In genomic region chr14:22564463-22564862, GRCh38 we compare ENCODE assay signal across 13 cellular contexts. TPM values are rescaled to one million over a fixed set of nuclear protein-coding genes. Genes with fewer than 3 reads are reported as not detected.
DNase-seq lines count a peak whose midpoint lies in the region; ATAC-seq and TF ChIP-seq lines count a peak whose summit lies in the region.
"Had no signal": no experiment of that assay in that cellular context is flagged by ENCODE, and none has a peak within 500 bp of the region (broad histone marks: within the 10 kb centered on the region; RNA-seq: fewer than 3 reads in every experiment).

No MANE protein-coding gene starts in this region.

- peaks cover 55% of the 10 kb centered on the region for H3K36me3 Mint-ChIP-seq in activated CD4-positive, alpha-beta T cell treated with anti-CD3 and anti-CD28 coated beads, Interleukin-2, amount 10 ng/mL, durations not matched to agents 24 days and 14 days (ENCODE audit: low read depth)

- H3K9me3 Mint-ChIP-seq in activated CD4-positive, alpha-beta T cell treated with anti-CD3 and anti-CD28 coated beads, Interleukin-2, amount 10 ng/mL, durations not matched to agents 24 days and 14 days, result no peaks in the 10 kb centered on the region

- WGBS in spleen, 5 donors, result 55 to 86% (median 76%) methylated on average over 1 of the region's 1 CpG

- H3K4me2 ChIP-seq in SU-DHL-6 (ENCODE audit: low read depth, low read length, poor library complexity, severe bottlenecking), result peak overlapping the region; percentile 92

- H3K4me1 Mint-ChIP-seq in activated CD4-positive, alpha-beta T cell treated with anti-CD3 and anti-CD28 coated beads, Interleukin-2, amount 10 ng/mL, durations not matched to agents 24 days and 14 days, result peaks cover 86% of the 10 kb centered on the region

- peak overlapping the region; percentile 62 for H3K9ac ChIP-seq in SU-DHL-6 (ENCODE audit: low read length)

- no peak for TF ChIP-seq CTCF in SU-DHL-6 (IDR thresholded peaks at IDR 0.05; ENCODE audit: insufficient read depth, low read length, poor library complexity, severe bottlenecking)
- TF ChIP-seq CTCF in spleen (IDR thresholded peaks at IDR 0.05 in 8 of 11, conservative IDR thresholded peaks at IDR 0.05 in 3 of 11), result no peak
- no peak for TF ChIP-seq CTCF in left lung (IDR thresholded peaks at IDR 0.05)

- H4K20me1 ChIP-seq in SU-DHL-6 (ENCODE audit: low read depth, low read length), result no peaks in the 10 kb centered on the region

- H3K4me3 Mint-ChIP-seq in activated CD4-positive, alpha-beta T cell treated with anti-CD3 and anti-CD28 coated beads, Interleukin-2, amount 10 ng/mL, durations not matched to agents 24 days and 14 days, result peak overlapping the region; percentile 81

- peaks cover 32% of the 10 kb centered on the region for H3K79me2 ChIP-seq in SU-DHL-6 (ENCODE audit: insufficient read depth, low read length)

- no peaks in the 10 kb centered on the region for H3K36me3 ChIP-seq in SU-DHL-6 (ENCODE audit: low read length)
- peaks cover 0 to 52% (median 14%) of the 10 kb centered on the region in 6 donors for H3K36me3 ChIP-seq in spleen
- H3K36me3 ChIP-seq in left lung, result peaks cover 0 to 58% of the 10 kb centered on the region in 2 donors
- H3K36me3 ChIP-seq: prostate gland had no signal

- no peaks in the 10 kb centered on the region for H3K27me3 Mint-ChIP-seq in activated CD4-positive, alpha-beta T cell treated with anti-CD3 and anti-CD28 coated beads, Interleukin-2, amount 10 ng/mL, durations not matched to agents 24 days and 14 days

- peak overlapping the region; percentile 97 for H3K27ac Mint-ChIP-seq in activated CD4-positive, alpha-beta T cell treated with anti-CD3 and anti-CD28 coated beads, Interleukin-2, amount 10 ng/mL, durations not matched to agents 24 days and 14 days

- H3K4me3 ChIP-seq in SU-DHL-6 (ENCODE audit: insufficient read depth, low read length, poor library complexity, severe bottlenecking), result no peak overlapping the region
- H3K4me3 ChIP-seq in spleen, result no peak overlapping the region
- H3K4me3 ChIP-seq in left lung, result no peak overlapping the region
- H3K4me3 ChIP-seq: heart right ventricle, prostate gland, thoracic aorta had no signal

- no peak for TF ChIP-seq POLR2A in spleen (IDR thresholded peaks at IDR 0.05)

- no peaks in the 10 kb centered on the region for H3K9me3 ChIP-seq in SU-DHL-6 (ENCODE audit: insufficient read depth, low read length)
- H3K9me3 ChIP-seq in spleen, result no peaks in the 10 kb centered on the region
- H3K9me3 ChIP-seq in left lung, result no peaks in the 10 kb centered on the region
- H3K9me3 ChIP-seq: heart right ventricle, prostate gland, thoracic aorta had no signal

- H3K4me1 ChIP-seq in spleen, result peaks cover 54 to 100% (median 97%) of the 10 kb centered on the region in 6 donors
- peaks cover 11 to 53% of the 10 kb centered on the region in 2 donors for H3K4me1 ChIP-seq in left lung
- H3K4me1 ChIP-seq: prostate gland had no signal

- intact Hi-C loops in activated CD4-positive, alpha-beta T cell treated with anti-CD3 and anti-CD28 coated beads, Interleukin-2, amount 10 ng/mL, durations not matched to agents 24 days and 14 days (cut with micrococcal nuclease), result no loop called here
- intact Hi-C loops in spleen (cut with DNase I; ENCODE audit: low total_unique reads) (no loop called here), left lung (cut with DNase I) (no loop called here)

- H3K9me2 ChIP-seq in SU-DHL-6 (replicated peaks; ENCODE audit: insufficient read depth, low read length), result no peaks in the 10 kb centered on the region

- no peak overlapping the region for H2AFZ ChIP-seq in SU-DHL-6 (ENCODE audit: low read depth, low read length, severe bottlenecking)

- peak overlapping the region; percentile 95 for H3K27ac ChIP-seq in SU-DHL-6 (ENCODE audit: low read depth, low read length)
- peak overlapping the region; percentile 32 for H3K27ac ChIP-seq in epithelial cell of prostate
- peak overlapping the region; percentile 31 to 96 (median 82) for H3K27ac ChIP-seq in spleen
- no peak overlapping the region for H3K27ac ChIP-seq in left lung
- H3K27ac ChIP-seq: prostate gland had no signal

- H3F3A ChIP-seq in SU-DHL-6 (ENCODE audit: insufficient read depth), result peaks cover 94% of the 10 kb centered on the region

- ATAC-seq in left lung, result no peak

- H3K27me3 ChIP-seq in SU-DHL-6 (ENCODE audit: low read length), result no peaks in the 10 kb centered on the region
- no peaks in the 10 kb centered on the region for H3K27me3 ChIP-seq in spleen (replicated peaks in 1 of 7)
- H3K27me3 ChIP-seq in left lung, result no peaks in the 10 kb centered on the region
- H3K27me3 ChIP-seq: heart right ventricle had no signal

- DNase-seq in activated CD4-positive, alpha-beta T cell treated with anti-CD3 and anti-CD28 coated beads, Interleukin-2, amount 10 ng/mL, durations not matched to agents 24 days and 14 days, result no peak
- DNase-seq in activated CD4-positive, alpha-beta T cell treated with anti-CD3 and anti-CD28 coated beads for 4 hours, result no peak
- DNase-seq in epithelial cell of prostate (ENCODE audit: low read depth, low spot score), result no peak
- no peak for DNase-seq in spleen
- no peak for DNase-seq in left lung
- DNase-seq in COLO668 (lab: John Stamatoyannopoulos, UW; ENCODE audit: unreplicated experiment), result no peak
- no peak for DNase-seq in SKM-1 treated with dmso at 0.1 percent for 144 hours (lab: John Stamatoyannopoulos, UW; ENCODE audit: unreplicated experiment)
- DNase-seq: heart right ventricle, mesenchymal stem cell, NCI-H510A had no signal

RNA-seq across cellular contexts. Expression of gene DAD1, which starts 24.6 kb away (rescaled TPM):
- total RNA-seq in activated CD4-positive, alpha-beta T cell treated with anti-CD3 and anti-CD28 coated beads, Interleukin-2, amount 10 ng/mL, durations not matched to agents 24 days and 14 days, result 255 and 266 TPM in 2 replicates
- 100 to 1,000 TPM; 107 to 176 (median 123) TPM for total RNA-seq in spleen
- polyA plus RNA-seq in spleen, result 100 to 1,000 TPM; 102 to 165 (median 147) TPM
- 100 to 1,000 TPM; 220 to 251 TPM for total RNA-seq in left lung

RNA-seq across cellular contexts. Expression of gene ABHD4, which starts 33.6 kb away (rescaled TPM):
- total RNA-seq in activated CD4-positive, alpha-beta T cell treated with anti-CD3 and anti-CD28 coated beads, Interleukin-2, amount 10 ng/mL, durations not matched to agents 24 days and 14 days, result 9.7 and 10.3 TPM in 2 replicates
- 10 to 100 TPM; 12.0 to 32.8 (median 24.9) TPM for total RNA-seq in spleen
- 1 to 10 TPM; 7.2 to 8.6 (median 7.9) TPM for polyA plus RNA-seq in spleen
- total RNA-seq in left lung, result 10 to 100 TPM; 33.6 to 51.0 TPM

Comparison
In these comparisons a context has a peak if more than half of its experiments do, and no peak if none do; other contexts are left out.
1. H3K27ac ChIP-seq: peak in SU-DHL-6 (single experiment), epithelial cell of prostate (single experiment) and spleen (8 of 8); none in left lung (0 of 2).